ENCODE assay signal across 9 cellular contexts in the genomic region with DNA sequence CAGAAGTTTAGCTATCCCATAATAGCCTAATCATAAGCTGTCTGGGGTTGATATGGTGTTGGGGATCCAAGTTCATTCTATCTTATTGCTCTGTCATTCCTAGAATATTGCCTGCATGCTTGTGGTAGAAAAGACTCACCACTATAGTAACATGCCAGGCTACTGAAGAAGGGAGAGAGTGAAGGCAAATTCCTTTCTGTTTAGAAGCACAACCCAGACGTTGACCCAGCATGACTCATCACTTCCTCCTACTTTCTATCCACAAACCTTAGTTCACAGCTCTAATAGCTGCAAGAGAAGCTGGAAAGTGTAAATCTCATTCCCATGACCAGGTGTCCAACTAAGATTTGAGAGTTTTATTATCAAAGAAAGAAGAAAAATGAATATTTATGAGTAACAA. TPM values are rescaled to one million over a fixed set of nuclear protein-coding genes. Genes with fewer than 3 reads are reported as not detected.
DNase-seq lines count a peak whose midpoint lies in the region; ATAC-seq and TF ChIP-seq lines count a peak whose summit lies in the region.
"Had no signal": no experiment of that assay in that cellular context is flagged by ENCODE, and none has a peak within 500 bp of the region (broad histone marks: within the 10 kb centered on the region; RNA-seq: fewer than 3 reads in every experiment).

No MANE protein-coding gene starts in this region.

- H3K4me1 ChIP-seq in SK-N-SH (ENCODE audit: control insufficient read depth in 1 of 2, insufficient read depth in 2 of 2, low read depth in 1 of 2, low read length in 1 of 2) (no peaks in the 10 kb centered on the region), neuronal stem cell (ENCODE audit: control insufficient read depth in 2 of 2, insufficient read depth in 1 of 2, low read depth in 1 of 2, low read length in 2 of 2) (no peaks in the 10 kb centered on the region), right cardiac atrium (ENCODE audit: control insufficient read depth, insufficient read depth, low read length) (no peaks in the 10 kb centered on the region)

- no peak overlapping the region for H4K8ac ChIP-seq in neuronal stem cell (ENCODE audit: low read depth, low read length)

- peak overlapping the region; percentile 9; the same call in 1 of the 2 replicates for H3K27ac Mint-ChIP-seq in HFFc6
- H3K27ac Mint-ChIP-seq: CD8-positive, alpha-beta memory T cell had no signal

- H3F3A ChIP-seq in SK-N-SH (replicated peaks; ENCODE audit: insufficient read depth), result peaks cover 13% of the 10 kb centered on the region

- 0% methylated on average over 1 of the region's 1 CpG for WGBS in SK-N-SH (ENCODE audit: low lambda C conversion rate)
- WGBS in neuronal stem cell (ENCODE audit: extremely low coverage in 2 of 2, insufficient read length in 2 of 2, insufficient replicate concordance in 1 of 2), 2 donors, result no CpG with 5 or more reads among the region's 1 CpG
- WGBS in right cardiac atrium, result 27% methylated on average over 1 of the region's 1 CpG

- H3K14ac ChIP-seq in neuronal stem cell (ENCODE audit: low read length), result no peak overlapping the region

- H3K27ac ChIP-seq in SK-N-SH (ENCODE audit: low read depth in 2 of 2, low read length in 1 of 2) (peak overlapping the region in 1 of 2 experiments; percentile 22; a peak in 2 of 4 replicates), neuronal stem cell (replicated peaks; ENCODE audit: low read length) (no peak overlapping the region), right cardiac atrium (ENCODE audit: low read length) (no peak overlapping the region)

- no peak overlapping the region for H2BK12ac ChIP-seq in neuronal stem cell (ENCODE audit: low read length)

- H3K4ac ChIP-seq in neuronal stem cell (ENCODE audit: low read length), result no peak overlapping the region

- no peaks in the 10 kb centered on the region for H4K20me1 ChIP-seq in SK-N-SH (ENCODE audit: insufficient read depth)

- H2BK15ac ChIP-seq in neuronal stem cell (ENCODE audit: low read length), result no peak overlapping the region

- H3K4me2 ChIP-seq in SK-N-SH (no peak overlapping the region), neuronal stem cell (ENCODE audit: insufficient read depth, low read length, poor library complexity, severe bottlenecking) (no peak overlapping the region)

- H2AFZ ChIP-seq in SK-N-SH (ENCODE audit: low read depth), result no peak overlapping the region
- H2AFZ ChIP-seq in neuronal stem cell (ENCODE audit: low read length), result no peak overlapping the region

- H3K4me3 ChIP-seq in AG04449 (ENCODE audit: low read depth, low read length) (no peak overlapping the region), SK-N-SH (ENCODE audit: low read depth in 2 of 2, low read length in 1 of 2) (no peak overlapping the region), fibroblast of the aortic adventitia (ENCODE audit: low read depth, low read length) (no peak overlapping the region), neuronal stem cell (ENCODE audit: low read length in 2 of 2) (no peak overlapping the region), right cardiac atrium (ENCODE audit: low read length) (no peak overlapping the region)

- no peak for TF ChIP-seq CTCF in AG04449 (IDR thresholded peaks at IDR 0.05; ENCODE audit: insufficient read depth, low read length, missing control alignments)
- TF ChIP-seq CTCF in HFFc6 (IDR thresholded peaks at IDR 0.05), result no peak
- TF ChIP-seq CTCF in SK-N-SH (IDR thresholded peaks at IDR 0.05), result no peak
- TF ChIP-seq CTCF in fibroblast of the aortic adventitia (IDR thresholded peaks at IDR 0.05; ENCODE audit: insufficient read depth, low read length), result no peak

- peak in 1 of 2 experiments; percentile 30; a peak in 1 of 4 replicates for TF ChIP-seq EP300 in SK-N-SH (IDR thresholded peaks at IDR 0.05; ENCODE audit: borderline replicate concordance in 1 of 2, low read depth in 1 of 2, low read length in 1 of 2)

- no peaks in the 10 kb centered on the region for H3K79me2 ChIP-seq in SK-N-SH (ENCODE audit: insufficient read depth)

- H3K18ac ChIP-seq in neuronal stem cell (ENCODE audit: low read length), result no peak overlapping the region

- H3K27me3 Mint-ChIP-seq in HFFc6 (ENCODE audit: insufficient read depth), result no peaks in the 10 kb centered on the region

- no peak overlapping the region for H2BK5ac ChIP-seq in neuronal stem cell (ENCODE audit: low read length)

- H3K23ac ChIP-seq in neuronal stem cell (ENCODE audit: low read depth, low read length, poor library complexity), result no peak overlapping the region

- no peak overlapping the region for H2BK120ac ChIP-seq in neuronal stem cell (ENCODE audit: low read depth, low read length)

- H3K36me3 Mint-ChIP-seq in HFFc6 (ENCODE audit: low read depth), result peaks cover 4% of the 10 kb centered on the region
- H3K36me3 Mint-ChIP-seq: CD8-positive, alpha-beta memory T cell had no signal

- H3K9ac ChIP-seq in SK-N-SH, result no peak overlapping the region
- no peak overlapping the region for H3K9ac ChIP-seq in neuronal stem cell (ENCODE audit: low read depth, low read length, poor library complexity)

- no peaks in the 10 kb centered on the region for H3K9me2 ChIP-seq in SK-N-SH

- H3K4me1 Mint-ChIP-seq in HFFc6 (ENCODE audit: low read depth), result no peaks in the 10 kb centered on the region
- H3K4me1 Mint-ChIP-seq: CD8-positive, alpha-beta memory T cell had no signal

- no peak overlapping the region for H2AK5ac ChIP-seq in neuronal stem cell (ENCODE audit: low read depth, low read length)

- H3K36me3 ChIP-seq in SK-N-SH (replicated peaks in 1 of 2; ENCODE audit: control insufficient read depth in 1 of 2, insufficient read depth in 2 of 2, low read length in 1 of 2), result no peaks in the 10 kb centered on the region
- no peaks in the 10 kb centered on the region for H3K36me3 ChIP-seq in neuronal stem cell (replicated peaks in 1 of 2; ENCODE audit: control insufficient read depth in 2 of 2, insufficient read depth in 2 of 2, low read length in 2 of 2)

- 0 out of 2 replicates have a peak, but pooled peaks cover 7% of the 10 kb centered on the region for H3K9me3 ChIP-seq in SK-N-SH
- H3K9me3 ChIP-seq in neuronal stem cell (replicated peaks in 1 of 2; ENCODE audit: control insufficient read depth in 2 of 2, insufficient read depth in 1 of 2, low read depth in 1 of 2, low read length in 2 of 2), result peaks cover 0 to 4% of the 10 kb centered on the region in 2 donors
- H3K9me3 ChIP-seq in right cardiac atrium (ENCODE audit: control insufficient read depth, low read length), result no peaks in the 10 kb centered on the region

- CTCF ChIA-PET in AG04449 (lab: Yijun Ruan, JAX) (no interaction called here), SK-N-SH (lab: Yijun Ruan, JAX) (no interaction called here)

- peak; percentile 83 for DNase-seq in AG04449 (ENCODE audit: low read depth, low spot score)
- DNase-seq in HFFc6, result peak; percentile 70
- no peak for DNase-seq in SK-N-SH
- peak; percentile 81 for DNase-seq in fibroblast of the aortic adventitia (ENCODE audit: low read depth)
- DNase-seq in SK-N-DZ (ENCODE audit: low spot score), result no peak
- no peak for DNase-seq in neuronal stem cell (ENCODE audit: low spot score)
- no peak for DNase-seq in DMS79 (lab: John Stamatoyannopoulos, UW)
- no peak for DNase-seq in right cardiac atrium
- DNase-seq: CD8-positive, alpha-beta memory T cell had no signal

- ATAC-seq in right cardiac atrium, result no peak

- H4K91ac ChIP-seq in neuronal stem cell (ENCODE audit: low read depth, low read length, poor library complexity), result no peak overlapping the region

- POLR2A ChIA-PET in AG04449 (lab: Yijun Ruan, JAX) (no interaction called here), SK-N-SH (lab: Yijun Ruan, JAX) (no interaction called here)

- intact Hi-C loops in right cardiac atrium (cut with DNase I), result no loop called here

- no peak for TF ChIP-seq RAD21 in SK-N-SH (IDR thresholded peaks at IDR 0.05; ENCODE audit: low read length)

- no peak overlapping the region for H3K4me3 Mint-ChIP-seq in HFFc6
- H3K4me3 Mint-ChIP-seq: CD8-positive, alpha-beta memory T cell had no signal

- no peaks in the 10 kb centered on the region for H3K27me3 ChIP-seq in SK-N-SH (ENCODE audit: insufficient read depth)
- H3K27me3 ChIP-seq in neuronal stem cell (ENCODE audit: control insufficient read depth in 3 of 3, insufficient read depth in 3 of 3, low read depth in 1 of 3, low read length in 3 of 3), result no peaks in the 10 kb centered on the region
- H3K27me3 ChIP-seq in right cardiac atrium (ENCODE audit: control insufficient read depth, insufficient read depth), result no peaks in the 10 kb centered on the region

- H3K9me3 Mint-ChIP-seq in HFFc6, result peaks cover 30% of the 10 kb centered on the region

- no peaks in the 10 kb centered on the region for H3K79me1 ChIP-seq in neuronal stem cell (ENCODE audit: low read depth, low read length)

TF ChIP-seq in SK-N-SH, 30 proteins besides CTCF, POLR2A, EP300 and RAD21:
- no peak for TF ChIP-seq SMC3 (IDR thresholded peaks at IDR 0.05; ENCODE audit: low read depth, low read length)
- peak; percentile 64 for TF ChIP-seq FOSL2 (IDR thresholded peaks at IDR 0.05; ENCODE audit: borderline replicate concordance, low read depth)
- TF ChIP-seq TCF12 (IDR thresholded peaks at IDR 0.05), result peak; percentile 35

RNA-seq across cellular contexts. Expression of a gene that starts 57.8 kb away (rescaled TPM):
- 10 to 100 TPM; 56.8 to 72.3 (median 64.3) TPM for total RNA-seq in HFFc6 (2021; fragmentation: NEBNext Ultra II Directional; extraction: Animal tissue kit (Norgen Biotek cat#: 25700))
- polyA plus RNA-seq in SK-N-SH (2012; rRNA removed) (15.1 and 21.1 TPM in 2 replicates), right cardiac atrium (25.1 TPM)
- 24.0 and 25.4 TPM in 2 replicates for polyA plus RNA-seq in SK-N-SH (2012; cell fraction: cytosol; rRNA removed)
- polyA plus RNA-seq in SK-N-SH (2012; cell fraction: nucleus; rRNA removed), result 9.7 and 21.3 TPM in 2 replicates
- total RNA-seq in fibroblast of the aortic adventitia (ENCODE audit: low replicate concordance) (88.0 and 165 TPM in 2 replicates), right cardiac atrium (10 to 100 TPM; 52.5 to 72.7 (median 55.3) TPM)
- 41.7 and 50.7 TPM in 2 replicates for polyA plus RNA-seq in SK-N-DZ (2014; cell fraction: cytosol; rRNA removed)
- polyA plus RNA-seq in SK-N-DZ (2014; cell fraction: nucleus; rRNA removed), result 39.4 and 44.1 TPM in 2 replicates
- 24.2 TPM for polyA plus RNA-seq in neuronal stem cell (2013, experiment 1 of 2)
- polyA plus RNA-seq in neuronal stem cell (2013, experiment 2 of 2), result 23.3 TPM

RNA-seq across cellular contexts. Expression of a gene that starts 58.1 kb away (rescaled TPM):
- 1 to 10 TPM in 2 of 6 experiments, under 1 TPM in 4; 0.37 to 3.8 (median 0.66) TPM for total RNA-seq in HFFc6 (2021; fragmentation: NEBNext Ultra II Directional; extraction: Animal tissue kit (Norgen Biotek cat#: 25700))
- polyA plus RNA-seq in SK-N-SH (2012; rRNA removed) (0.15 and 0.32 TPM in 2 replicates), right cardiac atrium (27.5 TPM)
- polyA plus RNA-seq in SK-N-SH (2012; cell fraction: cytosol; rRNA removed), result 0.41 and 0.46 TPM in 2 replicates
- 0.09 and 0.38 TPM in 2 replicates for polyA plus RNA-seq in SK-N-SH (2012; cell fraction: nucleus; rRNA removed)
- total RNA-seq in fibroblast of the aortic adventitia (ENCODE audit: low replicate concordance) (14.2 and 28.5 TPM in 2 replicates), right cardiac atrium (10 to 100 TPM; 64.9 to 89.6 (median 79.6) TPM)
- 52.4 and 55.7 TPM in 2 replicates for polyA plus RNA-seq in SK-N-DZ (2014; cell fraction: cytosol; rRNA removed)
- polyA plus RNA-seq in SK-N-DZ (2014; cell fraction: nucleus; rRNA removed), result 25.1 and 29.9 TPM in 2 replicates
- 12.1 TPM for polyA plus RNA-seq in neuronal stem cell (2013, experiment 1 of 2)
- 13.5 TPM for polyA plus RNA-seq in neuronal stem cell (2013, experiment 2 of 2)

Comparison
In these comparisons a context has a peak if more than half of its experiments do, and no peak if none do; other contexts are left out.
1. DNase-seq: peak in AG04449 (single experiment), HFFc6 (single experiment) and fibroblast of the aortic adventitia (single experiment); none in SK-N-SH (single experiment), SK-N-DZ (single experiment), neuronal stem cell (single experiment), DMS79 (single experiment) and right cardiac atrium (0 of 3).